In the genomic region with DNA sequence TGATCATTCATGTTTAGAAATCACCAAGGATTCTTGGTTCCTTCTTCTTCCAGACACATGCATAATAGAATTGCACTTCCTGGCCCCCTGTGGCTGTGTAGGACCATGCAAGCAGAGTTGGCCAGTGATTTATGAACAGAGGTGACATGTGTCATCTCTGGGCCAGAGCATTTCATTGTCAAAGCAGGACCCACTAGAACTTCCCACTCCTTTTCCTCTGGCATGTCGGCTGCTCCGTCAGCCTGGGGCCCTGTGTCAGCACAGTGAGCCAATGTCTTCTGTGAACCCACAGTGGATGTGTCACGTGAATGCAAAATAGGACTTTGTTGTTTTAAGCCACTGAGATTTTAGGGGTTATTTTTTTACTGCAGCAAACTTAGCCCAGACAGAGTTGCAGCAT, we compare ENCODE assay signal across 23 cellular contexts. TPM values are rescaled to one million over a fixed set of nuclear protein-coding genes. Genes with fewer than 3 reads are reported as not detected.
DNase-seq lines count a peak whose midpoint lies in the region; ATAC-seq and TF ChIP-seq lines count a peak whose summit lies in the region.
"Had no signal": no experiment of that assay in that cellular context is flagged by ENCODE, and none has a peak within 500 bp of the region (broad histone marks: within the 10 kb centered on the region; RNA-seq: fewer than 3 reads in every experiment).

No MANE protein-coding gene starts in this region.

- H3K9ac ChIP-seq in Karpas-422 (ENCODE audit: low read length) (no peak overlapping the region), neural progenitor cell (no peak overlapping the region)

- no peaks in the 10 kb centered on the region for H4K20me1 ChIP-seq in Karpas-422 (ENCODE audit: insufficient read depth, low read depth, low read length)
- no peaks in the 10 kb centered on the region for H4K20me1 ChIP-seq in neural progenitor cell (ENCODE audit: low read depth)

- H3K27me3 Mint-ChIP-seq in neural progenitor cell (ENCODE audit: insufficient read depth, low read depth): peaks cover 9% of the 10 kb centered on the region

- H3K36me3 ChIP-seq in Karpas-422 (ENCODE audit: insufficient read depth, low read length): no peaks in the 10 kb centered on the region
- no peaks in the 10 kb centered on the region for H3K36me3 ChIP-seq in neural progenitor cell
- no peaks in the 10 kb centered on the region for H3K36me3 ChIP-seq in thoracic aorta
- no peaks in the 10 kb centered on the region for H3K36me3 ChIP-seq in H7 (replicated peaks; ENCODE audit: control insufficient read depth, insufficient read depth, low read length)
- H3K36me3 ChIP-seq: left lung, transverse colon had no signal

- H3K4me1 Mint-ChIP-seq in neural progenitor cell: peaks cover 11% of the 10 kb centered on the region
- H3K4me1 Mint-ChIP-seq: B cell; stimulated activated memory B cell treated with anti-CD40 and anti-IgM and Interleukin-4, amounts not matched to agents 10 μg/mL and 1 μg/mL and 100 μg/mL, for 72 hours had no signal

- H3K4me3 ChIP-seq in Karpas-422 (ENCODE audit: low read length): no peak overlapping the region
- H3K4me3 ChIP-seq in neural progenitor cell: no peak overlapping the region
- peak overlapping the region; percentile 43 for H3K4me3 ChIP-seq in thoracic aorta
- no peak overlapping the region for H3K4me3 ChIP-seq in H7 (ENCODE audit: insufficient read depth, low read depth, low read length)
- H3K4me3 ChIP-seq: left lung, mucosa of descending colon, transverse colon had no signal

- H3K9me3 ChIP-seq in Karpas-422 (ENCODE audit: low read length) (no peaks in the 10 kb centered on the region), neural progenitor cell (ENCODE audit: low read depth) (no peaks in the 10 kb centered on the region), thoracic aorta (no peaks in the 10 kb centered on the region)
- H3K9me3 ChIP-seq: Caco-2, left lung, mucosa of descending colon, transverse colon had no signal

- no peaks in the 10 kb centered on the region for H3K9me2 ChIP-seq in Karpas-422 (replicated peaks; ENCODE audit: insufficient read depth, low read length)

- no peak overlapping the region; the same call in 1 of the 2 replicates for H2AFZ ChIP-seq in Karpas-422 (ENCODE audit: low read length)
- H2AFZ ChIP-seq in neural progenitor cell (replicated peaks): no peak overlapping the region

- H3K9me3 Mint-ChIP-seq in neural progenitor cell: no peaks in the 10 kb centered on the region
- H3K9me3 Mint-ChIP-seq: activated naive CD8-positive, alpha-beta T cell treated with anti-CD3 and anti-CD28 coated beads, Interleukin-2, amount 10 ng/mL, durations not matched to agents 7 days and 5 days; activated T-helper 2 cell treated with anti-CD3 and anti-CD28 coated beads, Interferon-gamma antibody, Interleukin-2, Interleukin-4, amounts not matched to agents 10 μg/mL and 5 μg/mL and 100 μg/mL, durations not matched to agents 14 hours and 24 hours and 36 hours; H9; stimulated activated memory B cell treated with anti-CD40 and anti-IgM and Interleukin-4, amounts not matched to agents 10 μg/mL and 1 μg/mL and 100 μg/mL, for 72 hours had no signal

- H3K36me3 Mint-ChIP-seq in neural progenitor cell: no peaks in the 10 kb centered on the region
- H3K36me3 Mint-ChIP-seq: activated naive CD8-positive, alpha-beta T cell treated with anti-CD3 and anti-CD28 coated beads, Interleukin-2, amount 10 ng/mL, durations not matched to agents 7 days and 5 days; stimulated activated memory B cell treated with anti-CD40 and anti-IgM and Interleukin-4, amounts not matched to agents 10 μg/mL and 1 μg/mL and 100 μg/mL, for 72 hours had no signal

- H3K27me3 ChIP-seq in Karpas-422 (ENCODE audit: low read length) (no peaks in the 10 kb centered on the region), neural progenitor cell (no peaks in the 10 kb centered on the region), thoracic aorta (replicated peaks; ENCODE audit: insufficient read depth) (no peaks in the 10 kb centered on the region), H7 (ENCODE audit: control insufficient read depth, insufficient read depth, low read length) (no peaks in the 10 kb centered on the region)
- H3K27me3 ChIP-seq: transverse colon had no signal

- H3K27ac ChIP-seq in Karpas-422 (ENCODE audit: low read length): no peak overlapping the region
- peak overlapping the region; percentile 58 for H3K27ac ChIP-seq in cingulate gyrus (ENCODE audit: low read depth, low read length)
- no peak overlapping the region for H3K27ac ChIP-seq in neural progenitor cell
- no peak overlapping the region for H3K27ac ChIP-seq in thoracic aorta
- H3K27ac ChIP-seq: left lung, transverse colon had no signal

- DNase-seq in Karpas-422: no peak
- DNase-seq in neural progenitor cell (ENCODE audit: low spot score): no peak
- no peak for DNase-seq in thoracic aorta (ENCODE audit: low spot score)
- DNase-seq in NCI-H345 (lab: John Stamatoyannopoulos, UW): no peak
- DNase-seq in H7: no peak
- no peak for DNase-seq in HuH-7.5 (ENCODE audit: low spot score)
- DNase-seq: activated CD4-positive, alpha-beta T cell treated with anti-CD3 and anti-CD28 coated beads for 4 hours; activated naive CD8-positive, alpha-beta T cell treated with anti-CD3 and anti-CD28 coated beads, Interleukin-2, amount 10 ng/mL, durations not matched to agents 7 days and 5 days; Caco-2; DND-41; glutamatergic neuron; H9; left lung; mucosa of descending colon; NCI-H1436; transverse colon had no signal

- H3K4me3 Mint-ChIP-seq in neural progenitor cell: no peak overlapping the region
- H3K4me3 Mint-ChIP-seq: activated naive CD8-positive, alpha-beta T cell treated with anti-CD3 and anti-CD28 coated beads, Interleukin-2, amount 10 ng/mL, durations not matched to agents 7 days and 5 days; B cell; H9; stimulated activated memory B cell treated with anti-CD40 and anti-IgM and Interleukin-4, amounts not matched to agents 10 μg/mL and 1 μg/mL and 100 μg/mL, for 72 hours had no signal

- H3K4me1 ChIP-seq in Karpas-422 (ENCODE audit: low read length) (peaks cover 8% of the 10 kb centered on the region), neural progenitor cell (no peaks in the 10 kb centered on the region), thoracic aorta (ENCODE audit: control insufficient read depth in 1 of 2, low read depth in 2 of 2) (peaks cover 0 to 10% of the 10 kb centered on the region in 2 donors)
- H3K4me1 ChIP-seq: Caco-2, left lung, transverse colon had no signal

- H3K27ac Mint-ChIP-seq in neural progenitor cell: peak overlapping the region; percentile 78
- H3K27ac Mint-ChIP-seq: activated naive CD8-positive, alpha-beta T cell treated with anti-CD3 and anti-CD28 coated beads, Interleukin-2, amount 10 ng/mL, durations not matched to agents 7 days and 5 days; activated T-helper 2 cell treated with anti-CD3 and anti-CD28 coated beads, Interferon-gamma antibody, Interleukin-2, Interleukin-4, amounts not matched to agents 10 μg/mL and 5 μg/mL and 100 μg/mL, durations not matched to agents 14 hours and 24 hours and 36 hours; B cell; stimulated activated memory B cell treated with anti-CD40 and anti-IgM and Interleukin-4, amounts not matched to agents 10 μg/mL and 1 μg/mL and 100 μg/mL, for 72 hours had no signal

- ATAC-seq in thoracic aorta (ENCODE audit: insufficient number of reproducible peaks, low FRiP score, low read depth): no peak
- ATAC-seq: left lung; mucosa of descending colon; Right ventricle myocardium inferior; stimulated activated memory B cell treated with anti-CD40 and anti-IgM and Interleukin-4, amounts not matched to agents 10 μg/mL and 1 μg/mL and 100 μg/mL, for 72 hours had no signal

- H3K4me2 ChIP-seq in Karpas-422 (ENCODE audit: low read depth, low read length, poor library complexity, severe bottlenecking): peak overlapping the region; percentile 44
- no peak overlapping the region for H3K4me2 ChIP-seq in neural progenitor cell

- no peaks in the 10 kb centered on the region for H3F3A ChIP-seq in neural progenitor cell (ENCODE audit: low read depth)

- H3K79me2 ChIP-seq in Karpas-422 (ENCODE audit: low read length): no peaks in the 10 kb centered on the region
- no peaks in the 10 kb centered on the region for H3K79me2 ChIP-seq in neural progenitor cell (ENCODE audit: low read depth)

- TF ChIP-seq CTCF in neural progenitor cell (IDR thresholded peaks at IDR 0.05) (no peak), thoracic aorta (IDR thresholded peaks at IDR 0.05) (no peak)

RNA-seq across cellular contexts. Expression of a gene that starts 59.1 kb away (rescaled TPM):
- total RNA-seq in Karpas-422 (2014; rRNA removed; shearing (Covaris generic); ENCODE audit: low replicate concordance): not detected in 2 replicates
- not detected in 2 replicates for total RNA-seq in neural progenitor cell (ENCODE audit: low replicate concordance)
- 1 to 10 TPM; 1.4 to 4.9 TPM for total RNA-seq in thoracic aorta
- 0.24 TPM in 1 of 2 replicates, not detected in the other for total RNA-seq in H7 (2014; rRNA removed; shearing (Covaris generic))
- total RNA-seq: activated T-helper 2 cell treated with anti-CD3 and anti-CD28 coated beads, Interferon-gamma antibody, Interleukin-2, Interleukin-4, amounts not matched to agents 10 μg/mL and 5 μg/mL and 100 μg/mL, durations not matched to agents 14 hours and 24 hours and 36 hours; B cell; Caco-2; cerebellum; H9; OCI-LY7 had no signal
